ENCODE assay signal across 9 cellular contexts in genomic region chr2:43178055-43178598, GRCh38. TPM values are rescaled to one million over a fixed set of nuclear protein-coding genes. Genes with fewer than 3 reads are reported as not detected.
DNase-seq lines count a peak whose midpoint lies in the region; ATAC-seq and TF ChIP-seq lines count a peak whose summit lies in the region.
"Had no signal": no experiment of that assay in that cellular context is flagged by ENCODE, and none has a peak within 500 bp of the region (broad histone marks: within the 10 kb centered on the region; RNA-seq: fewer than 3 reads in every experiment).

No MANE protein-coding gene starts in this region.

- no peak for DNase-seq in CD4-positive, CD25-positive, alpha-beta regulatory T cell
- no peak for DNase-seq in PC-3
- DNase-seq in erythroblast (lab: John Stamatoyannopoulos, UW): peak; percentile 85 to 95
- DNase-seq in neuronal stem cell (ENCODE audit: low spot score): no peak
- no peak for DNase-seq in Kasumi-1 (lab: John Stamatoyannopoulos, UW)
- no peak for DNase-seq in RPMI8226
- no peak for DNase-seq in GM20000 (ENCODE audit: low spot score)
- DNase-seq: activated gamma-delta T cell had no signal

- H2BK5ac ChIP-seq in neuronal stem cell (ENCODE audit: low read length): no peak overlapping the region

- H3K36me3 Mint-ChIP-seq in CD4-positive, CD25-positive, alpha-beta regulatory T cell: peaks cover 12% of the 10 kb centered on the region

- no peak overlapping the region for H3K14ac ChIP-seq in neuronal stem cell (ENCODE audit: low read length)

- H3K18ac ChIP-seq in neuronal stem cell (ENCODE audit: low read length): peak overlapping the region; percentile 0

- H3K27me3 Mint-ChIP-seq in CD4-positive, CD25-positive, alpha-beta regulatory T cell: no peaks in the 10 kb centered on the region

- H3K79me2 ChIP-seq in PC-3 (ENCODE audit: low read length): no peaks in the 10 kb centered on the region

- POLR2A ChIA-PET in PC-3 (lab: Charles Lee; ENCODE audit: unreplicated experiment): no interaction called here

- H3K79me1 ChIP-seq in neuronal stem cell (ENCODE audit: low read depth, low read length): no peaks in the 10 kb centered on the region

- no peak overlapping the region for H3K4me3 ChIP-seq in CD4-positive, CD25-positive, alpha-beta regulatory T cell (ENCODE audit: low read depth, low read length)
- no peak overlapping the region for H3K4me3 ChIP-seq in PC-3 (ENCODE audit: low read length)
- H3K4me3 ChIP-seq in neuronal stem cell (ENCODE audit: low read length in 2 of 2): no peak overlapping the region

- no peak overlapping the region for H3K23ac ChIP-seq in neuronal stem cell (ENCODE audit: low read depth, low read length, poor library complexity)

- no peak overlapping the region for H2BK12ac ChIP-seq in neuronal stem cell (ENCODE audit: low read length)

- no TSS peak for BruUV-seq in PC-3 (replicated peaks; lab: Mats Ljungman, UMichigan)

- H2BK120ac ChIP-seq in neuronal stem cell (ENCODE audit: low read depth, low read length): no peak overlapping the region

- H3K27ac Mint-ChIP-seq in CD4-positive, CD25-positive, alpha-beta regulatory T cell: peak overlapping the region; percentile 95 to 99 (median 99)

- H3K4me3 Mint-ChIP-seq in CD4-positive, CD25-positive, alpha-beta regulatory T cell: peak overlapping the region; percentile 3 to 77 (median 54)

- no peaks in the 10 kb centered on the region for H3K27me3 ChIP-seq in CD4-positive, CD25-positive, alpha-beta regulatory T cell (ENCODE audit: control insufficient read depth, insufficient read depth, low read length)
- H3K27me3 ChIP-seq in PC-3 (ENCODE audit: low read length) (no peaks in the 10 kb centered on the region), neuronal stem cell (ENCODE audit: control insufficient read depth in 3 of 3, insufficient read depth in 3 of 3, low read depth in 1 of 3, low read length in 3 of 3) (no peaks in the 10 kb centered on the region)

- H2AFZ ChIP-seq in PC-3 (ENCODE audit: low read length): peak overlapping the region; percentile 64
- H2AFZ ChIP-seq in neuronal stem cell (ENCODE audit: low read length): peak overlapping the region; percentile 97

- ATAC-seq in CD4-positive, CD25-positive, alpha-beta regulatory T cell (ENCODE audit: low read depth in 2 of 2): no peak
- ATAC-seq in PC-3: peak; percentile 3; the same call in 1 of the 2 replicates
- no peak for ATAC-seq in HG02588 (IDR thresholded peaks at IDR 0.05; ENCODE audit: unreplicated experiment)

- no peak overlapping the region for H2BK15ac ChIP-seq in neuronal stem cell (ENCODE audit: low read length)

- peaks cover 22 to 79% (median 48%) of the 10 kb centered on the region in 4 donors for H3K4me1 Mint-ChIP-seq in CD4-positive, CD25-positive, alpha-beta regulatory T cell

- CTCF ChIA-PET in PC-3 (lab: Charles Lee): interaction anchor here (0.9 kb wide), 1 partner anchor 9 kb away, joined by 3 read pairs; no protein-coding TSS in a partner anchor

- whole genome bisulfite sequencing in neuronal stem cell (ENCODE audit: extremely low coverage in 2 of 2, insufficient read length in 2 of 2, insufficient replicate concordance in 1 of 2), 2 donors: no CpG with 5 or more reads among the region's 7 CpGs

- H4K20me1 ChIP-seq in PC-3 (ENCODE audit: low read length): no peaks in the 10 kb centered on the region

- H3K4me2 ChIP-seq in PC-3 (ENCODE audit: low read length) (peak overlapping the region; percentile 69), neuronal stem cell (ENCODE audit: insufficient read depth, low read length, poor library complexity, severe bottlenecking) (no peak overlapping the region)

- peak overlapping the region; percentile 62 for H3K27ac ChIP-seq in CD4-positive, CD25-positive, alpha-beta regulatory T cell (ENCODE audit: insufficient read depth, low read length, poor library complexity, severe bottlenecking)
- H3K27ac ChIP-seq in PC-3 (ENCODE audit: low read length) (peak overlapping the region; percentile 91), neuronal stem cell (replicated peaks; ENCODE audit: low read length) (no peak overlapping the region)

- intact Hi-C loops in PC-3 (cut with micrococcal nuclease): loop anchor here (2.0 kb wide), 1 partner anchor 41 kb away; no protein-coding TSS in a partner anchor

- H3K36me3 ChIP-seq in CD4-positive, CD25-positive, alpha-beta regulatory T cell (ENCODE audit: control insufficient read depth, insufficient read depth, low read length): no peaks in the 10 kb centered on the region
- H3K36me3 ChIP-seq in PC-3 (ENCODE audit: low read depth, low read length) (no peaks in the 10 kb centered on the region; the same call in 1 of the 2 replicates), neuronal stem cell (replicated peaks in 1 of 2; ENCODE audit: control insufficient read depth in 2 of 2, insufficient read depth in 2 of 2, low read length in 2 of 2) (no peaks in the 10 kb centered on the region)

- TF ChIP-seq CTCF in PC-3 (conservative IDR thresholded peaks at IDR 0.05; ENCODE audit: low read depth, low read length) (no peak), GM20000 (IDR thresholded peaks at IDR 0.05; ENCODE audit: extremely low read depth, missing control alignments) (no peak)

- peak overlapping the region; percentile 71 for H3K9ac ChIP-seq in PC-3 (ENCODE audit: low read length)
- H3K9ac ChIP-seq in neuronal stem cell (ENCODE audit: low read depth, low read length, poor library complexity): no peak overlapping the region

- H3K4me1 ChIP-seq in CD4-positive, CD25-positive, alpha-beta regulatory T cell (ENCODE audit: control insufficient read depth, insufficient read depth, low read length, poor library complexity, severe bottlenecking): peaks cover 65% of the 10 kb centered on the region
- H3K4me1 ChIP-seq in PC-3 (ENCODE audit: insufficient read depth, low read length): peaks cover 36% of the 10 kb centered on the region
- H3K4me1 ChIP-seq in neuronal stem cell (ENCODE audit: control insufficient read depth in 2 of 2, insufficient read depth in 1 of 2, low read depth in 1 of 2, low read length in 2 of 2): peaks cover 15 to 30% of the 10 kb centered on the region in 2 donors

- H4K8ac ChIP-seq in neuronal stem cell (ENCODE audit: low read depth, low read length): no peak overlapping the region

- no peak overlapping the region for H2AK5ac ChIP-seq in neuronal stem cell (ENCODE audit: low read depth, low read length)

- TF ChIP-seq POLR2A in erythroblast (IDR thresholded peaks at IDR 0.05; ENCODE audit: low read length): peak; percentile 33

- H4K91ac ChIP-seq in neuronal stem cell (ENCODE audit: low read depth, low read length, poor library complexity): no peak overlapping the region

- no peaks in the 10 kb centered on the region for H3K9me2 ChIP-seq in PC-3 (replicated peaks; ENCODE audit: low read length)

- H3K9me3 Mint-ChIP-seq in CD4-positive, CD25-positive, alpha-beta regulatory T cell: peaks cover 0 to 3% (median 0%) of the 10 kb centered on the region in 7 donors

- no peaks in the 10 kb centered on the region for H3K9me3 ChIP-seq in CD4-positive, CD25-positive, alpha-beta regulatory T cell (ENCODE audit: control insufficient read depth in 2 of 2, low read length in 2 of 2)
- H3K9me3 ChIP-seq in PC-3 (ENCODE audit: low read length) (no peaks in the 10 kb centered on the region), neuronal stem cell (replicated peaks in 1 of 2; ENCODE audit: control insufficient read depth in 2 of 2, insufficient read depth in 1 of 2, low read depth in 1 of 2, low read length in 2 of 2) (peaks cover 0 to 15% of the 10 kb centered on the region in 2 donors)

- no peaks in the 10 kb centered on the region for H3F3A ChIP-seq in PC-3 (ENCODE audit: low read length, unreplicated experiment)

- no peak overlapping the region for H3K4ac ChIP-seq in neuronal stem cell (ENCODE audit: low read length)

RNA-seq across cellular contexts. Expression of gene ZFP36L2, which starts 48.3 kb away (rescaled TPM):
- 874 TPM for total RNA-seq in CD4-positive, CD25-positive, alpha-beta regulatory T cell
- 100 to 1,000 TPM; 119 to 155 (median 128) TPM for polyA plus RNA-seq in CD4-positive, CD25-positive, alpha-beta regulatory T cell
- total RNA-seq in PC-3 (2014; rRNA removed): 14.8 and 26.0 TPM in 2 replicates
- 39.5 TPM for polyA plus RNA-seq in neuronal stem cell (2013, experiment 1 of 2)
- 40.0 TPM for polyA plus RNA-seq in neuronal stem cell (2013, experiment 2 of 2)

Comparison
In these comparisons a context has a peak if more than half of its experiments do, and no peak if none do; other contexts are left out.
1. DNase-seq: peak in erythroblast (2 of 2); none in CD4-positive, CD25-positive, alpha-beta regulatory T cell (0 of 3), PC-3 (single experiment), neuronal stem cell (single experiment), Kasumi-1 (0 of 2), RPMI8226 (single experiment) and GM20000 (single experiment).
2. RNA of gene ZFP36L2, which starts 48.3 kb away (total RNA-seq): 874 TPM in CD4-positive, CD25-positive, alpha-beta regulatory T cell (single experiment); 14.8 to 26.0 TPM in PC-3; every median in the first group is over 10 times any median in the second.